1 cellular context compared by ENCODE assay signal in the genomic region with DNA sequence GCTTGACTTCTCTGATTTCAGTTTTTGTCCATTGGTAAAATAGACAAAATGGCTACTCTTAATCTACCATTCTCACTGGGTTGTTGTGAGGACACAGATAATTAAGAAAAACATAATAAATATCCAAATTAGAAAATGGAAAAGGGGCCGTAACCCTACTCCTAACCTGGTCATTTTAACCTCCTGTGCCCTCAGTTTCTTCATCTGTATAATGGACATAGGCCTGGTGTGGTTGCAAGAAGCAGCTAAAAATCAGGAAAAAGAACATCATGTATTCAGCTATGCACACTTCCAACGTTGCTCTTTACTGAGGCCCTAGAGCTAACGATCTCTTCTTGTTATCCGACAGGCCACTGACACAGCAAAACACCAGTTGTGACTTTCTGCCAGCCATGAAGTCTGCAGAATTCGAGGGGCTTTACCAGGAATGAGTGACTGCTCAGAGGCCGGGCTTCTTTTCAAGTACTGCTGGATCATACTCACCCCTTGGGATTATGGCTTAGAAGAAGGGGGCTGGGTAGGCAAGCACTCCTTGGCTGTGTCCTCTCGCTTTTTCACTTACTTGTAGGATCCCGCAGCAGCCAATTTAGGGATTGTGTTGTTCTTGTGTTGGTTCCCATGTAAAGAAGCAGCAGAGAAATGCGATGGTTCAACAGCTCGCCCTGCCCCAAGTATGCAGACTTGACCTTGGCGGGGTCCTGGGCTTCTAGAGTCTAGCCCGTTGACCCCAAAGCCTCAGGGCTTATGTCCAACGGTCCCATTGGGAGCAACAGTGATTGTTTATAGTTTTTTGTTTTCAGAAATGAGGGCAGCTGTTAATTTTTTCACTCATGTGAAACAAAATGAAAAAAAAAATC.
TF ChIP-seq lines count a peak whose summit lies in the region.

No MANE protein-coding gene starts in this region.

TF ChIP-seq in IMR-90, 13 proteins besides CTCF, POLR2A, EP300 and RAD21:
- TF ChIP-seq CHD1 (IDR thresholded peaks at IDR 0.05; ENCODE audit: low read depth, low read length) (no peak), MXI1 (IDR thresholded peaks at IDR 0.05; ENCODE audit: borderline replicate concordance, low read depth, low read length) (no peak)
